Comparison of ENCODE assay signal across 8 cellular contexts in genomic region chr22:50189184-50189848, GRCh38. TPM values are rescaled to one million over a fixed set of nuclear protein-coding genes. Genes with fewer than 3 reads are reported as not detected.
A peak's percentile ranks its signal among the peaks of the same experiment; 100 is the strongest.
DNase-seq lines count a peak whose midpoint lies in the region; ATAC-seq, FAIRE-seq and TF ChIP-seq lines count a peak whose summit lies in the region.

No MANE protein-coding gene starts in this region.

- peaks cover 45% of the 10 kb centered on the region for H3K4me1 Mint-ChIP-seq in activated CD4-positive, alpha-beta T cell treated with anti-CD3 and anti-CD28 coated beads for 36 hours
- peaks cover 49% of the 10 kb centered on the region for H3K4me1 Mint-ChIP-seq in activated CD8-positive, alpha-beta T cell treated with anti-CD3 and anti-CD28 coated beads for 36 hours (ENCODE audit: low read depth)

- peaks cover 0 to under 1% of the 10 kb centered on the region in 2 donors for H3K36me3 ChIP-seq in kidney (ENCODE audit: control insufficient read depth in 1 of 2, insufficient read depth in 2 of 2, low read length in 2 of 2)
- peaks cover 7 to 16% (median 10%) of the 10 kb centered on the region in 3 donors for H3K36me3 ChIP-seq in tibial artery

- TF ChIP-seq CTCF in activated CD8-positive, alpha-beta T cell treated with anti-CD3 and anti-CD28 coated beads for 36 hours (IDR thresholded peaks at IDR 0.05), result no peak
- TF ChIP-seq CTCF in kidney (IDR thresholded peaks at IDR 0.05; ENCODE audit: borderline replicate concordance, extremely low read depth, insufficient read depth), result no peak
- TF ChIP-seq CTCF in tibial artery (IDR thresholded peaks at IDR 0.05), result no peak

- H3K27me3 ChIP-seq in tibial artery, result no peaks in the 10 kb centered on the region

- H3K9me3 Mint-ChIP-seq in activated CD4-positive, alpha-beta T cell treated with anti-CD3 and anti-CD28 coated beads for 36 hours (ENCODE audit: low read depth), result no peaks in the 10 kb centered on the region
- no peaks in the 10 kb centered on the region for H3K9me3 Mint-ChIP-seq in activated CD8-positive, alpha-beta T cell treated with anti-CD3 and anti-CD28 coated beads for 36 hours

- H3K4me1 ChIP-seq in kidney (ENCODE audit: control insufficient read depth in 1 of 2, insufficient read depth in 1 of 2, low read depth in 1 of 2, low read length in 2 of 2) (peaks cover 4 to 33% of the 10 kb centered on the region in 2 donors), tibial artery (peaks cover 0 to 58% (median 42%) of the 10 kb centered on the region in 4 donors)

- no peak overlapping the region for H3K9ac ChIP-seq in kidney (ENCODE audit: low read length in 2 of 2)

- H3K9me3 ChIP-seq in kidney (ENCODE audit: control insufficient read depth in 1 of 2, low read length in 2 of 2) (no peaks in the 10 kb centered on the region), tibial artery (no peaks in the 10 kb centered on the region)

- no peak for ATAC-seq in activated CD4-positive, alpha-beta T cell treated with anti-CD3 and anti-CD28 coated beads for 36 hours
- no peak for ATAC-seq in activated CD8-positive, alpha-beta T cell treated with anti-CD3 and anti-CD28 coated beads for 36 hours
- ATAC-seq in HG03139 (IDR thresholded peaks at IDR 0.05; ENCODE audit: unreplicated experiment), result no peak

- H3K36me3 Mint-ChIP-seq in activated CD4-positive, alpha-beta T cell treated with anti-CD3 and anti-CD28 coated beads for 36 hours (ENCODE audit: low read depth), result peaks cover 15% of the 10 kb centered on the region
- peaks cover 25% of the 10 kb centered on the region for H3K36me3 Mint-ChIP-seq in activated CD8-positive, alpha-beta T cell treated with anti-CD3 and anti-CD28 coated beads for 36 hours (ENCODE audit: low read depth)

- FAIRE-seq in kidney (lab: Jason Lieb, UNC), result no peak

- no peak overlapping the region for H3K27ac ChIP-seq in kidney (ENCODE audit: low read depth in 2 of 2, low read length in 2 of 2)
- peak overlapping the region; percentile 62 to 68 for H3K27ac ChIP-seq in tibial artery

- CTCF ChIA-PET in activated CD4-positive, alpha-beta T cell treated with anti-CD3 and anti-CD28 coated beads for 36 hours (lab: Charles Lee), result no interaction called here
- CTCF ChIA-PET in activated CD8-positive, alpha-beta T cell treated with anti-CD3 and anti-CD28 coated beads for 36 hours (lab: Charles Lee), result interaction anchor here (1.6 kb wide), 1 partner anchor 40 kb away, joined by 4 read pairs; no protein-coding TSS in a partner anchor

- intact Hi-C loops in activated CD4-positive, alpha-beta T cell treated with anti-CD3 and anti-CD28 coated beads for 36 hours (cut with DNase I, micrococcal nuclease), result loop anchor here in 1 of 2 experiments (5.0 kb wide), 1 partner anchor 283 kb away; no protein-coding TSS in a partner anchor
- intact Hi-C loops in activated CD8-positive, alpha-beta T cell treated with anti-CD3 and anti-CD28 coated beads for 36 hours (cut with micrococcal nuclease), result no loop called here
- intact Hi-C loops in kidney (cut with DNase I) (no loop called here), tibial artery (cut with DNase I; ENCODE audit: low total_unique reads) (no loop called here)

- H3K27me3 Mint-ChIP-seq in activated CD4-positive, alpha-beta T cell treated with anti-CD3 and anti-CD28 coated beads for 36 hours, result no peaks in the 10 kb centered on the region
- peaks cover 1% of the 10 kb centered on the region for H3K27me3 Mint-ChIP-seq in activated CD8-positive, alpha-beta T cell treated with anti-CD3 and anti-CD28 coated beads for 36 hours

- H3K4me3 ChIP-seq in kidney (ENCODE audit: low read length in 2 of 2) (no peak overlapping the region), tibial artery (peak overlapping the region in 1 of 2 donors; percentile 51)

- no peak for DNase-seq in activated CD4-positive, alpha-beta T cell treated with anti-CD3 and anti-CD28 coated beads for 36 hours
- DNase-seq in activated CD4-positive, alpha-beta T cell treated with anti-CD3 and anti-CD28 coated beads, Interleukin-2, amount 50 U/mL, for 48 hours, result no peak
- no peak for DNase-seq in activated CD8-positive, alpha-beta T cell treated with anti-CD3 and anti-CD28 coated beads for 36 hours
- DNase-seq in kidney (peak; percentile 88), tibial artery (no peak), NCI-H187 treated with DMSO at 0.1 percent for 48 hours (lab: John Stamatoyannopoulos, UW) (no peak), NCI-H146 (lab: John Stamatoyannopoulos, UW) (no peak)

- peak overlapping the region; percentile 83 for H3K4me3 Mint-ChIP-seq in activated CD4-positive, alpha-beta T cell treated with anti-CD3 and anti-CD28 coated beads for 36 hours
- peak overlapping the region; percentile 89 for H3K4me3 Mint-ChIP-seq in activated CD8-positive, alpha-beta T cell treated with anti-CD3 and anti-CD28 coated beads for 36 hours

- H3K27ac Mint-ChIP-seq in activated CD4-positive, alpha-beta T cell treated with anti-CD3 and anti-CD28 coated beads for 36 hours, result peak overlapping the region; percentile 90
- peak overlapping the region; percentile 99 for H3K27ac Mint-ChIP-seq in activated CD8-positive, alpha-beta T cell treated with anti-CD3 and anti-CD28 coated beads for 36 hours

- POLR2A ChIA-PET in activated CD4-positive, alpha-beta T cell treated with anti-CD3 and anti-CD28 coated beads for 36 hours (lab: Charles Lee), result interaction anchor here (0.6 kb wide), 1 partner anchor 322 kb away, joined by 3 read pairs; no protein-coding TSS in a partner anchor
- POLR2A ChIA-PET in activated CD8-positive, alpha-beta T cell treated with anti-CD3 and anti-CD28 coated beads for 36 hours (lab: Charles Lee), result interaction anchor here (1.1 to 2.7 kb wide), 9 partner anchors 8 to 337 kb away, joined by 3 to 9 read pairs (median 6); partner anchors contain the start of genes HDAC10, PANX2, SCO2 and TUBGCP6

RNA-seq across cellular contexts. Expression of gene TRABD, which starts 3.6 kb away (rescaled TPM):
- total RNA-seq in activated CD4-positive, alpha-beta T cell treated with anti-CD3 and anti-CD28 coated beads for 36 hours, result 10 to 100 TPM; 60.7 to 74.5 TPM
- 100 to 1,000 TPM; 110 to 114 TPM for total RNA-seq in activated CD8-positive, alpha-beta T cell treated with anti-CD3 and anti-CD28 coated beads for 36 hours
- 56.3 TPM for total RNA-seq in kidney
- 34.2 TPM for polyA plus RNA-seq in kidney (ENCODE audit: insufficient read depth, low read depth, low replicate concordance)

RNA-seq across cellular contexts. Expression of gene SELENOO, which starts 11.5 kb away (rescaled TPM):
- total RNA-seq in activated CD4-positive, alpha-beta T cell treated with anti-CD3 and anti-CD28 coated beads for 36 hours, result 10 to 100 TPM; 14.4 to 18.3 TPM
- total RNA-seq in activated CD8-positive, alpha-beta T cell treated with anti-CD3 and anti-CD28 coated beads for 36 hours, result 10 to 100 TPM; 24.0 to 25.5 TPM
- total RNA-seq in kidney, result 19.7 TPM
- polyA plus RNA-seq in kidney (ENCODE audit: insufficient read depth, low read depth, low replicate concordance), result 42.8 TPM

RNA-seq across cellular contexts. Expression of gene PANX2, which starts 18.8 kb away (rescaled TPM):
- 1 to 10 TPM; 2.2 to 2.7 TPM for total RNA-seq in activated CD4-positive, alpha-beta T cell treated with anti-CD3 and anti-CD28 coated beads for 36 hours
- 1 to 10 TPM; 3.3 to 3.9 TPM for total RNA-seq in activated CD8-positive, alpha-beta T cell treated with anti-CD3 and anti-CD28 coated beads for 36 hours
- 1.0 TPM for total RNA-seq in kidney
- 4.3 TPM for polyA plus RNA-seq in kidney (ENCODE audit: insufficient read depth, low read depth, low replicate concordance)

RNA-seq across cellular contexts. Expression of gene TUBGCP6, which starts 55.5 kb away (rescaled TPM):
- 10 to 100 TPM; 42.2 to 49.2 TPM for total RNA-seq in activated CD4-positive, alpha-beta T cell treated with anti-CD3 and anti-CD28 coated beads for 36 hours
- 10 to 100 TPM; 44.8 to 47.2 TPM for total RNA-seq in activated CD8-positive, alpha-beta T cell treated with anti-CD3 and anti-CD28 coated beads for 36 hours
- 52.0 TPM for total RNA-seq in kidney
- 19.2 TPM for polyA plus RNA-seq in kidney (ENCODE audit: insufficient read depth, low read depth, low replicate concordance)

Comparison
In these comparisons a context has a peak if more than half of its experiments do, and no peak if none do; other contexts are left out.
1. H3K27ac ChIP-seq: peak in tibial artery (2 of 2); none in kidney (0 of 2).